Comparison of ENCODE assay signal across 1 cellular context in genomic region chr3:178436773-178437172, GRCh38.
TF ChIP-seq lines count a peak whose summit lies in the region.

No MANE protein-coding gene starts in this region.

TF ChIP-seq in GM23338, 12 proteins besides CTCF, POLR2A, EP300 and RAD21 (continued from another document):
- TF ChIP-seq, protein P1, sequence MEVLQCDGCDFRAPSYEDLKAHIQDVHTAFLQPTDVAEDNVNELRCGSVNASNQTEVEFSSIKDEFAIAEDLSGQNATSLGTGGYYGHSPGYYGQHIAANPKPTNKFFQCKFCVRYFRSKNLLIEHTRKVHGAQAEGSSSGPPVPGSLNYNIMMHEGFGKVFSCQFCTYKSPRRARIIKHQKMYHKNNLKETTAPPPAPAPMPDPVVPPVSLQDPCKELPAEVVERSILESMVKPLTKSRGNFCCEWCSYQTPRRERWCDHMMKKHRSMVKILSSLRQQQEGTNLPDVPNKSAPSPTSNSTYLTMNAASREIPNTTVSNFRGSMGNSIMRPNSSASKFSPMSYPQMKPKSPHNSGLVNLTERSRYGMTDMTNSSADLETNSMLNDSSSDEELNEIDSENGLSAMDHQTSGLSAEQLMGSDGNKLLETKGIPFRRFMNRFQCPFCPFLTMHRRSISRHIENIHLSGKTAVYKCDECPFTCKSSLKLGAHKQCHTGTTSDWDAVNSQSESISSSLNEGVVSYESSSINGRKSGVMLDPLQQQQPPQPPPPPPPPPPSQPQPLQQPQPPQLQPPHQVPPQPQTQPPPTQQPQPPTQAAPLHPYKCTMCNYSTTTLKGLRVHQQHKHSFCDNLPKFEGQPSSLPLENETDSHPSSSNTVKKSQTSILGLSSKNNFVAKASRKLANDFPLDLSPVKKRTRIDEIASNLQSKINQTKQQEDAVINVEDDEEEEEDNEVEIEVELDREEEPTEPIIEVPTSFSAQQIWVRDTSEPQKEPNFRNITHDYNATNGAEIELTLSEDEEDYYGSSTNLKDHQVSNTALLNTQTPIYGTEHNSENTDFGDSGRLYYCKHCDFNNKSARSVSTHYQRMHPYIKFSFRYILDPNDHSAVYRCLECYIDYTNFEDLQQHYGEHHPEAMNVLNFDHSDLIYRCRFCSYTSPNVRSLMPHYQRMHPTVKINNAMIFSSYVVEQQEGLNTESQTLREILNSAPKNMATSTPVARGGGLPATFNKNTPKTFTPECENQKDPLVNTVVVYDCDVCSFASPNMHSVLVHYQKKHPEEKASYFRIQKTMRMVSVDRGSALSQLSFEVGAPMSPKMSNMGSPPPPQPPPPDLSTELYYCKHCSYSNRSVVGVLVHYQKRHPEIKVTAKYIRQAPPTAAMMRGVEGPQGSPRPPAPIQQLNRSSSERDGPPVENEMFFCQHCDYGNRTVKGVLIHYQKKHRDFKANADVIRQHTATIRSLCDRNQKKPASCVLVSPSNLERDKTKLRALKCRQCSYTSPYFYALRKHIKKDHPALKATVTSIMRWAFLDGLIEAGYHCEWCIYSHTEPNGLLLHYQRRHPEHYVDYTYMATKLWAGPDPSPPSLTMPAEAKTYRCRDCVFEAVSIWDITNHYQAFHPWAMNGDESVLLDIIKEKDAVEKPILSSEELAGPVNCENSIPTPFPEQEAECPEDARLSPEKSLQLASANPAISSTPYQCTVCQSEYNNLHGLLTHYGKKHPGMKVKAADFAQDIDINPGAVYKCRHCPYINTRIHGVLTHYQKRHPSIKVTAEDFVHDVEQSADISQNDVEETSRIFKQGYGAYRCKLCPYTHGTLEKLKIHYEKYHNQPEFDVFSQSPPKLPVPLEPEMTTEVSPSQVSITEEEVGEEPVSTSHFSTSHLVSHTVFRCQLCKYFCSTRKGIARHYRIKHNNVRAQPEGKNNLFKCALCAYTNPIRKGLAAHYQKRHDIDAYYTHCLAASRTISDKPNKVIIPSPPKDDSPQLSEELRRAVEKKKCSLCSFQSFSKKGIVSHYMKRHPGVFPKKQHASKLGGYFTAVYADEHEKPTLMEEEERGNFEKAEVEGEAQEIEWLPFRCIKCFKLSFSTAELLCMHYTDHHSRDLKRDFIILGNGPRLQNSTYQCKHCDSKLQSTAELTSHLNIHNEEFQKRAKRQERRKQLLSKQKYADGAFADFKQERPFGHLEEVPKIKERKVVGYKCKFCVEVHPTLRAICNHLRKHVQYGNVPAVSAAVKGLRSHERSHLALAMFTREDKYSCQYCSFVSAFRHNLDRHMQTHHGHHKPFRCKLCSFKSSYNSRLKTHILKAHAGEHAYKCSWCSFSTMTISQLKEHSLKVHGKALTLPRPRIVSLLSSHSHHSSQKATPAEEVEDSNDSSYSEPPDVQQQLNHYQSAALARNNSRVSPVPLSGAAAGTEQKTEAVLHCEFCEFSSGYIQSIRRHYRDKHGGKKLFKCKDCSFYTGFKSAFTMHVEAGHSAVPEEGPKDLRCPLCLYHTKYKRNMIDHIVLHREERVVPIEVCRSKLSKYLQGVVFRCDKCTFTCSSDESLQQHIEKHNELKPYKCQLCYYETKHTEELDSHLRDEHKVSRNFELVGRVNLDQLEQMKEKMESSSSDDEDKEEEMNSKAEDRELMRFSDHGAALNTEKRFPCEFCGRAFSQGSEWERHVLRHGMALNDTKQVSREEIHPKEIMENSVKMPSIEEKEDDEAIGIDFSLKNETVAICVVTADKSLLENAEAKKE (CRISPR knock-in tag; IDR thresholded peaks at IDR 0.05), result no peak
- TF ChIP-seq CREB1 (CRISPR knock-in tag; IDR thresholded peaks at IDR 0.05; ENCODE audit: low read depth) (no peak), POLR2AphosphoS5 (IDR thresholded peaks at IDR 0.05; ENCODE audit: low read depth) (no peak), ZNF114 (CRISPR knock-in tag; IDR thresholded peaks at IDR 0.05) (no peak)
TF ChIP-seq in GM23338: peak in this region for 0.
